21 cellular contexts compared by ENCODE assay signal in genomic region chr20:25020901-25021301, GRCh38. TPM values are rescaled to one million over a fixed set of nuclear protein-coding genes. Genes with fewer than 3 reads are reported as not detected.
DNase-seq lines count a peak whose midpoint lies in the region; ATAC-seq lines count a peak whose summit lies in the region.
"Had no signal": no experiment of that assay in that cellular context is flagged by ENCODE, and none has a peak within 500 bp of the region (broad histone marks: within the 10 kb centered on the region; RNA-seq: fewer than 3 reads in every experiment).

No MANE protein-coding gene starts in this region.

- DNase-seq in G401 (ENCODE audit: low spot score), result peak; percentile 66
- DNase-seq in cerebellar cortex (ENCODE audit: low spot score), result peak; percentile 50
- peak; percentile 71 for DNase-seq in left ventricle myocardium superior
- DNase-seq in NCI-H1417 treated with DMSO at 0.1 percent for 48 hours (lab: John Stamatoyannopoulos, UW), result no peak
- no peak for DNase-seq in NCI-H2227 treated with DMSO at 0.1 percent for 48 hours (lab: John Stamatoyannopoulos, UW)
- DNase-seq: activated CD4-positive, alpha-beta T cell treated with anti-CD3 and anti-CD28 coated beads for 1 hour; activated CD8-positive, alpha-beta memory T cell treated with anti-CD3 and anti-CD28 coated beads for 24 hours; DMS53; effector memory CD8-positive, alpha-beta T cell; erythroblast; H9; IMR-90; mesendoderm; NCI-H1048; NCI-H1930; NCI-H345 had no signal

- H3K4me3 ChIP-seq in skeletal muscle tissue (ENCODE audit: low read length in 3 of 3), result no peak overlapping the region
- H3K4me3 ChIP-seq: coronary artery, SK-N-MC had no signal

- ATAC-seq in left ventricle myocardium superior (peak; percentile 81), HG03571 (IDR thresholded peaks at IDR 0.05; ENCODE audit: unreplicated experiment) (no peak), HG03196 (IDR thresholded peaks at IDR 0.05; ENCODE audit: unreplicated experiment) (no peak)
- ATAC-seq: effector memory CD8-positive, alpha-beta T cell had no signal

- intact Hi-C loops in left ventricle myocardium superior (cut with micrococcal nuclease), result no loop called here

- H3K9ac ChIP-seq in skeletal muscle tissue (ENCODE audit: low read depth in 1 of 3, low read length in 3 of 3), result peak overlapping the region in 1 of 3 donors; percentile 66

- H3K27ac ChIP-seq in skeletal muscle tissue (ENCODE audit: low read depth, low read length), result peak overlapping the region; percentile 8
- H3K27ac ChIP-seq: coronary artery, SK-N-MC had no signal

- H3K27me3 ChIP-seq in skeletal muscle tissue (ENCODE audit: control insufficient read depth in 3 of 3, insufficient read depth in 3 of 3, low read length in 3 of 3), result no peaks in the 10 kb centered on the region

- peaks cover 27 to 59% (median 40%) of the 10 kb centered on the region in 3 donors for H3K36me3 ChIP-seq in skeletal muscle tissue (ENCODE audit: control insufficient read depth in 3 of 3, insufficient read depth in 3 of 3, low read length in 3 of 3)

- peaks cover 29 to 68% (median 61%) of the 10 kb centered on the region in 3 donors for H3K4me1 ChIP-seq in skeletal muscle tissue (ENCODE audit: control insufficient read depth in 3 of 3, insufficient read depth in 3 of 3, low read length in 3 of 3)

- in situ Hi-C loops in G401 (cut with HindIII; ENCODE audit: low sequenced_read_pairs), result no loop called here

- no peaks in the 10 kb centered on the region for H3K9me3 ChIP-seq in skeletal muscle tissue (ENCODE audit: control insufficient read depth in 3 of 3, low read length in 3 of 3)

RNA-seq across cellular contexts. Expression of gene APMAP, which starts 28.4 kb away (rescaled TPM):
- total RNA-seq in G401 (2014; rRNA removed; shearing (Covaris generic)), result 94.6 and 98.6 TPM in 2 replicates
- 25.9 TPM for total RNA-seq in left ventricle myocardium superior
- 41.2 TPM for total RNA-seq in skeletal muscle tissue

RNA-seq across cellular contexts. Expression of gene ACSS1, which starts 37.0 kb away (rescaled TPM):
- not detected in 2 replicates for total RNA-seq in G401 (2014; rRNA removed; shearing (Covaris generic))
- 164 TPM for total RNA-seq in left ventricle myocardium superior
- 8.9 TPM for total RNA-seq in skeletal muscle tissue

Comparison
In these comparisons a context has a peak if more than half of its experiments do, and no peak if none do; other contexts are left out.
1. DNase-seq: peak in G401 (single experiment), cerebellar cortex (single experiment) and left ventricle myocardium superior (single experiment); none in NCI-H1417 treated with DMSO at 0.1 percent for 48 hours (single experiment) and NCI-H2227 treated with DMSO at 0.1 percent for 48 hours (single experiment).
2. RNA of gene ACSS1, which starts 37.0 kb away (total RNA-seq): 164 TPM in left ventricle myocardium superior (single experiment); 8.9 TPM in skeletal muscle tissue (single experiment) and not detected in G401; every median in the first group is over 10 times any median in the second.